Comparison of ENCODE assay signal across 8 cellular contexts in genomic region chr3:28922376-28922775, GRCh38.
"Had no signal": no experiment of that assay in that cellular context is flagged by ENCODE, and none has a peak within 500 bp of the region (broad histone marks: within the 10 kb centered on the region; RNA-seq: fewer than 3 reads in every experiment).

No MANE protein-coding gene starts in this region.

- H2AFZ ChIP-seq: GM23338 had no signal

- H3K4me1 Mint-ChIP-seq: GM23338, H9 had no signal

- H3K36me3 Mint-ChIP-seq: IgD-negative memory B cell had no signal

- H3K27ac ChIP-seq: HL-60 had no signal

- H3K9me3 Mint-ChIP-seq: GM23338, H9, IgD-negative memory B cell had no signal

- H3K27me3 Mint-ChIP-seq: IgD-negative memory B cell had no signal

- H3K4me3 ChIP-seq: GM23338 had no signal

- H3K4me2 ChIP-seq: GM23338 had no signal

- FAIRE-seq: H1, H54 had no signal

- H3K27ac Mint-ChIP-seq: GM23338, H9, IgD-negative memory B cell had no signal

- H3K4me3 Mint-ChIP-seq: GM23338, H9, IgD-negative memory B cell had no signal

- DNase-seq: H9, HCEC 1CT, KG1 had no signal

- ATAC-seq: GM23338 had no signal
